ENCODE assay signal across 1 cellular context in the genomic region with DNA sequence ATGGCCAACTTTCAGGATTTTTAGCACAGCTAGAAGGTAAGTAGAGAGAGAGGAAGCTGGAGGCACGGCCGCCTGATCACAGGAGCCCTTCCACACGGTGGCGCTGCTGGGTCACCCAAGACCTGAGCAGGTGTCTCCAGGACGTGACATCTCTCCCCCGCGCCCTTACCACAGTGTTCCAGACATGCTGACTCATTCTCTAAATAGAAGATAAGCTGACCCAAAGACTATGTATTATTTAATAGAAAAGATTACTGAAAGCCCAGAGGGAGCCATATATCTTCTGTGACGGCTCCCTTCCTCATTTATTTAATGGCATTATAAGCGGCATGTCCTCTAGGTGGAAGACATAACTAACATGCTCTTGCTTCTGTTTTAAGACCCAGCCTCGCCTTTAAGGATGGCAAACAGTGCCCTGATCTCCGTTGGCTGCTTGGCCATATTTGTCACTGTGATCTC.
TF ChIP-seq lines count a peak whose summit lies in the region.

No MANE protein-coding gene starts in this region.

TF ChIP-seq in HepG2, 621 proteins besides CTCF, POLR2A, EP300 and RAD21 (continued from another document and continues in another):
- TF ChIP-seq, protein P1, sequence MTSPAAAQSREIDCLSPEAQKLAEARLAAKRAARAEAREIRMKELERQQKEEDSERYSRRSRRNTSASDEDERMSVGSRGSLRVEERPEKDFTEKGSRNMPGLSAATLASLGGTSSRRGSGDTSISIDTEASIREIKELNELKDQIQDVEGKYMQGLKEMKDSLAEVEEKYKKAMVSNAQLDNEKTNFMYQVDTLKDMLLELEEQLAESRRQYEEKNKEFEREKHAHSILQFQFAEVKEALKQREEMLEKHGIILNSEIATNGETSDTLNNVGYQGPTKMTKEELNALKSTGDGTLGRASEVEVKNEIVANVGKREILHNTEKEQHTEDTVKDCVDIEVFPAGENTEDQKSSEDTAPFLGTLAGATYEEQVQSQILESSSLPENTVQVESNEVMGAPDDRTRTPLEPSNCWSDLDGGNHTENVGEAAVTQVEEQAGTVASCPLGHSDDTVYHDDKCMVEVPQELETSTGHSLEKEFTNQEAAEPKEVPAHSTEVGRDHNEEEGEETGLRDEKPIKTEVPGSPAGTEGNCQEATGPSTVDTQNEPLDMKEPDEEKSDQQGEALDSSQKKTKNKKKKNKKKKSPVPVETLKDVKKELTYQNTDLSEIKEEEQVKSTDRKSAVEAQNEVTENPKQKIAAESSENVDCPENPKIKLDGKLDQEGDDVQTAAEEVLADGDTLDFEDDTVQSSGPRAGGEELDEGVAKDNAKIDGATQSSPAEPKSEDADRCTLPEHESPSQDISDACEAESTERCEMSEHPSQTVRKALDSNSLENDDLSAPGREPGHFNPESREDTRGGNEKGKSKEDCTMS (CRISPR knock-in tag; conservative IDR thresholded peaks at IDR 0.05): no peak
- TF ChIP-seq SRSF1 (optimal IDR thresholded peaks at IDR 0.05; ENCODE audit: low read depth, low read length) (no peak), HNRNPLL (IDR thresholded peaks at IDR 0.05; ENCODE audit: low read depth, low read length, poor library complexity, severe bottlenecking) (no peak), ZNF782 (CRISPR knock-in tag; IDR thresholded peaks at IDR 0.05; ENCODE audit: borderline replicate concordance) (no peak), PAWR (CRISPR knock-in tag; IDR thresholded peaks at IDR 0.05; ENCODE audit: borderline replicate concordance) (no peak), ZNF496 (CRISPR knock-in tag; IDR thresholded peaks at IDR 0.05; ENCODE audit: insufficient replicate concordance) (no peak), GTF3A (CRISPR knock-in tag; conservative IDR thresholded peaks at IDR 0.05) (no peak), SYNCRIP (IDR thresholded peaks at IDR 0.05; ENCODE audit: insufficient read depth, low read depth, low read length) (no peak), ZNF224 (CRISPR knock-in tag; IDR thresholded peaks at IDR 0.05) (no peak), NCOA1 (CRISPR knock-in tag; IDR thresholded peaks at IDR 0.05) (no peak), ZIK1 (CRISPR knock-in tag; IDR thresholded peaks at IDR 0.05; ENCODE audit: borderline replicate concordance, low read depth) (no peak), NFE2L1 (CRISPR knock-in tag; IDR thresholded peaks at IDR 0.05; ENCODE audit: borderline replicate concordance) (peak; percentile 79; the same call in 1 of the 2 replicates), EHMT2 (IDR thresholded peaks at IDR 0.05; ENCODE audit: borderline replicate concordance, low read depth, low read length) (no peak), ASH2L (IDR thresholded peaks at IDR 0.05; ENCODE audit: insufficient read length, low read depth, low read length) (peak; percentile 30), ZNF468 (CRISPR knock-in tag; IDR thresholded peaks at IDR 0.05) (no peak), ZNF235 (CRISPR knock-in tag; IDR thresholded peaks at IDR 0.05; ENCODE audit: borderline replicate concordance) (no peak), ZSCAN31 (CRISPR knock-in tag; IDR thresholded peaks at IDR 0.05; ENCODE audit: low read depth) (no peak), CENPX (CRISPR knock-in tag; IDR thresholded peaks at IDR 0.05) (no peak), HOXD1 (CRISPR knock-in tag; IDR thresholded peaks at IDR 0.05) (no peak), ZNF460 (CRISPR knock-in tag; IDR thresholded peaks at IDR 0.05; ENCODE audit: borderline replicate concordance) (no peak), PPARG (CRISPR knock-in tag; conservative IDR thresholded peaks at IDR 0.05) (0 out of 2 replicates have a peak, but pooled peaks have one; percentile 12), SATB2 (CRISPR knock-in tag; IDR thresholded peaks at IDR 0.05) (no peak), MIXL1 (CRISPR knock-in tag; IDR thresholded peaks at IDR 0.05) (no peak), ZSCAN25 (CRISPR knock-in tag; IDR thresholded peaks at IDR 0.05) (no peak), ZNF207 (IDR thresholded peaks at IDR 0.05; ENCODE audit: borderline replicate concordance) (no peak), NFATC3 (CRISPR knock-in tag; IDR thresholded peaks at IDR 0.05) (no peak), REPIN1 (CRISPR knock-in tag; IDR thresholded peaks at IDR 0.05; ENCODE audit: borderline replicate concordance, low read depth) (no peak), TCF7 (IDR thresholded peaks at IDR 0.05; ENCODE audit: low read depth) (no peak), MAFG (CRISPR knock-in tag; IDR thresholded peaks at IDR 0.05) (0 out of 2 replicates have a peak, but pooled peaks have one; percentile 26), ZNF772 (CRISPR knock-in tag; IDR thresholded peaks at IDR 0.05) (peak; percentile 60; the same call in 1 of the 2 replicates), TCF12 (IDR thresholded peaks at IDR 0.05) (no peak), TCF12 (CRISPR knock-in tag; IDR thresholded peaks at IDR 0.05) (no peak), MYC (CRISPR knock-in tag; IDR thresholded peaks at IDR 0.05; ENCODE audit: borderline replicate concordance) (peak; percentile 37; the same call in 1 of the 2 replicates), ZNF549 (CRISPR knock-in tag; IDR thresholded peaks at IDR 0.05) (no peak), MEIS2 (CRISPR knock-in tag; IDR thresholded peaks at IDR 0.05) (no peak), ZNF354B (CRISPR knock-in tag; IDR thresholded peaks at IDR 0.05) (no peak), POGZ (CRISPR knock-in tag; IDR thresholded peaks at IDR 0.05) (no peak), ZSCAN22 (CRISPR knock-in tag; IDR thresholded peaks at IDR 0.05) (no peak), NCOA5 (CRISPR knock-in tag; IDR thresholded peaks at IDR 0.05) (no peak), TBX3 (IDR thresholded peaks at IDR 0.05; ENCODE audit: borderline replicate concordance) (no peak), ZNF891 (CRISPR knock-in tag; IDR thresholded peaks at IDR 0.05) (no peak), KDM2A (CRISPR knock-in tag; IDR thresholded peaks at IDR 0.05; ENCODE audit: borderline replicate concordance, low read depth) (peak; percentile 68; the same call in 1 of the 2 replicates), SOX6 (IDR thresholded peaks at IDR 0.05) (no peak), SOX6 (CRISPR knock-in tag; IDR thresholded peaks at IDR 0.05) (peak; percentile 53; the same call in 1 of the 2 replicates), ZKSCAN8 (CRISPR knock-in tag; IDR thresholded peaks at IDR 0.05; ENCODE audit: borderline replicate concordance) (no peak)
- TF ChIP-seq, protein P2, sequence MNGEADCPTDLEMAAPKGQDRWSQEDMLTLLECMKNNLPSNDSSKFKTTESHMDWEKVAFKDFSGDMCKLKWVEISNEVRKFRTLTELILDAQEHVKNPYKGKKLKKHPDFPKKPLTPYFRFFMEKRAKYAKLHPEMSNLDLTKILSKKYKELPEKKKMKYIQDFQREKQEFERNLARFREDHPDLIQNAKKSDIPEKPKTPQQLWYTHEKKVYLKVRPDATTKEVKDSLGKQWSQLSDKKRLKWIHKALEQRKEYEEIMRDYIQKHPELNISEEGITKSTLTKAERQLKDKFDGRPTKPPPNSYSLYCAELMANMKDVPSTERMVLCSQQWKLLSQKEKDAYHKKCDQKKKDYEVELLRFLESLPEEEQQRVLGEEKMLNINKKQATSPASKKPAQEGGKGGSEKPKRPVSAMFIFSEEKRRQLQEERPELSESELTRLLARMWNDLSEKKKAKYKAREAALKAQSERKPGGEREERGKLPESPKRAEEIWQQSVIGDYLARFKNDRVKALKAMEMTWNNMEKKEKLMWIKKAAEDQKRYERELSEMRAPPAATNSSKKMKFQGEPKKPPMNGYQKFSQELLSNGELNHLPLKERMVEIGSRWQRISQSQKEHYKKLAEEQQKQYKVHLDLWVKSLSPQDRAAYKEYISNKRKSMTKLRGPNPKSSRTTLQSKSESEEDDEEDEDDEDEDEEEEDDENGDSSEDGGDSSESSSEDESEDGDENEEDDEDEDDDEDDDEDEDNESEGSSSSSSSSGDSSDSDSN (CRISPR knock-in tag; IDR thresholded peaks at IDR 0.05): no peak
- TF ChIP-seq, protein P3, sequence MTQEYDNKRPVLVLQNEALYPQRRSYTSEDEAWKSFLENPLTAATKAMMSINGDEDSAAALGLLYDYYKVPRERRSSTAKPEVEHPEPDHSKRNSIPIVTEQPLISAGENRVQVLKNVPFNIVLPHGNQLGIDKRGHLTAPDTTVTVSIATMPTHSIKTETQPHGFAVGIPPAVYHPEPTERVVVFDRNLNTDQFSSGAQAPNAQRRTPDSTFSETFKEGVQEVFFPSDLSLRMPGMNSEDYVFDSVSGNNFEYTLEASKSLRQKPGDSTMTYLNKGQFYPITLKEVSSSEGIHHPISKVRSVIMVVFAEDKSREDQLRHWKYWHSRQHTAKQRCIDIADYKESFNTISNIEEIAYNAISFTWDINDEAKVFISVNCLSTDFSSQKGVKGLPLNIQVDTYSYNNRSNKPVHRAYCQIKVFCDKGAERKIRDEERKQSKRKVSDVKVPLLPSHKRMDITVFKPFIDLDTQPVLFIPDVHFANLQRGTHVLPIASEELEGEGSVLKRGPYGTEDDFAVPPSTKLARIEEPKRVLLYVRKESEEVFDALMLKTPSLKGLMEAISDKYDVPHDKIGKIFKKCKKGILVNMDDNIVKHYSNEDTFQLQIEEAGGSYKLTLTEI (CRISPR knock-in tag; conservative IDR thresholded peaks at IDR 0.05): no peak
- TF ChIP-seq, protein P4, sequence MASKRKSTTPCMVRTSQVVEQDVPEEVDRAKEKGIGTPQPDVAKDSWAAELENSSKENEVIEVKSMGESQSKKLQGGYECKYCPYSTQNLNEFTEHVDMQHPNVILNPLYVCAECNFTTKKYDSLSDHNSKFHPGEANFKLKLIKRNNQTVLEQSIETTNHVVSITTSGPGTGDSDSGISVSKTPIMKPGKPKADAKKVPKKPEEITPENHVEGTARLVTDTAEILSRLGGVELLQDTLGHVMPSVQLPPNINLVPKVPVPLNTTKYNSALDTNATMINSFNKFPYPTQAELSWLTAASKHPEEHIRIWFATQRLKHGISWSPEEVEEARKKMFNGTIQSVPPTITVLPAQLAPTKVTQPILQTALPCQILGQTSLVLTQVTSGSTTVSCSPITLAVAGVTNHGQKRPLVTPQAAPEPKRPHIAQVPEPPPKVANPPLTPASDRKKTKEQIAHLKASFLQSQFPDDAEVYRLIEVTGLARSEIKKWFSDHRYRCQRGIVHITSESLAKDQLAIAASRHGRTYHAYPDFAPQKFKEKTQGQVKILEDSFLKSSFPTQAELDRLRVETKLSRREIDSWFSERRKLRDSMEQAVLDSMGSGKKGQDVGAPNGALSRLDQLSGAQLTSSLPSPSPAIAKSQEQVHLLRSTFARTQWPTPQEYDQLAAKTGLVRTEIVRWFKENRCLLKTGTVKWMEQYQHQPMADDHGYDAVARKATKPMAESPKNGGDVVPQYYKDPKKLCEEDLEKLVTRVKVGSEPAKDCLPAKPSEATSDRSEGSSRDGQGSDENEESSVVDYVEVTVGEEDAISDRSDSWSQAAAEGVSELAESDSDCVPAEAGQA (IDR thresholded peaks at IDR 0.05; ENCODE audit: low read depth): no peak; the same call in 1 of the 2 replicates
- TF ChIP-seq, protein P4 (CRISPR knock-in tag; IDR thresholded peaks at IDR 0.05; ENCODE audit: borderline replicate concordance): no peak
- TF ChIP-seq, protein P5, sequence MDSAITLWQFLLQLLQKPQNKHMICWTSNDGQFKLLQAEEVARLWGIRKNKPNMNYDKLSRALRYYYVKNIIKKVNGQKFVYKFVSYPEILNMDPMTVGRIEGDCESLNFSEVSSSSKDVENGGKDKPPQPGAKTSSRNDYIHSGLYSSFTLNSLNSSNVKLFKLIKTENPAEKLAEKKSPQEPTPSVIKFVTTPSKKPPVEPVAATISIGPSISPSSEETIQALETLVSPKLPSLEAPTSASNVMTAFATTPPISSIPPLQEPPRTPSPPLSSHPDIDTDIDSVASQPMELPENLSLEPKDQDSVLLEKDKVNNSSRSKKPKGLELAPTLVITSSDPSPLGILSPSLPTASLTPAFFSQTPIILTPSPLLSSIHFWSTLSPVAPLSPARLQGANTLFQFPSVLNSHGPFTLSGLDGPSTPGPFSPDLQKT (CRISPR knock-in tag; IDR thresholded peaks at IDR 0.05; ENCODE audit: borderline replicate concordance): no peak
- TF ChIP-seq, protein P6, sequence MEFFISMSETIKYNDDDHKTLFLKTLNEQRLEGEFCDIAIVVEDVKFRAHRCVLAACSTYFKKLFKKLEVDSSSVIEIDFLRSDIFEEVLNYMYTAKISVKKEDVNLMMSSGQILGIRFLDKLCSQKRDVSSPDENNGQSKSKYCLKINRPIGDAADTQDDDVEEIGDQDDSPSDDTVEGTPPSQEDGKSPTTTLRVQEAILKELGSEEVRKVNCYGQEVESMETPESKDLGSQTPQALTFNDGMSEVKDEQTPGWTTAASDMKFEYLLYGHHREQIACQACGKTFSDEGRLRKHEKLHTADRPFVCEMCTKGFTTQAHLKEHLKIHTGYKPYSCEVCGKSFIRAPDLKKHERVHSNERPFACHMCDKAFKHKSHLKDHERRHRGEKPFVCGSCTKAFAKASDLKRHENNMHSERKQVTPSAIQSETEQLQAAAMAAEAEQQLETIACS (CRISPR knock-in tag; IDR thresholded peaks at IDR 0.05): no peak
- TF ChIP-seq, protein P7, sequence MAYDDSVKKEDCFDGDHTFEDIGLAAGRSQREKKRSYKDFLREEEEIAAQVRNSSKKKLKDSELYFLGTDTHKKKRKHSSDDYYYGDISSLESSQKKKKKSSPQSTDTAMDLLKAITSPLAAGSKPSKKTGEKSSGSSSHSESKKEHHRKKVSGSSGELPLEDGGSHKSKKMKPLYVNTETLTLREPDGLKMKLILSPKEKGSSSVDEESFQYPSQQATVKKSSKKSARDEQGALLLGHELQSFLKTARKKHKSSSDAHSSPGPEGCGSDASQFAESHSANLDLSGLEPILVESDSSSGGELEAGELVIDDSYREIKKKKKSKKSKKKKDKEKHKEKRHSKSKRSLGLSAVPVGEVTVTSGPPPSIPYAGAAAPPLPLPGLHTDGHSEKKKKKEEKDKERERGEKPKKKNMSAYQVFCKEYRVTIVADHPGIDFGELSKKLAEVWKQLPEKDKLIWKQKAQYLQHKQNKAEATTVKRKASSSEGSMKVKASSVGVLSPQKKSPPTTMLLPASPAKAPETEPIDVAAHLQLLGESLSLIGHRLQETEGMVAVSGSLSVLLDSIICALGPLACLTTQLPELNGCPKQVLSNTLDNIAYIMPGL (CRISPR knock-in tag; IDR thresholded peaks at IDR 0.05; ENCODE audit: borderline replicate concordance in 1 of 2, low read depth in 1 of 2): peak; percentile 74 to 91
